Comparison of ENCODE assay signal across 33 cellular contexts in the genomic region with DNA sequence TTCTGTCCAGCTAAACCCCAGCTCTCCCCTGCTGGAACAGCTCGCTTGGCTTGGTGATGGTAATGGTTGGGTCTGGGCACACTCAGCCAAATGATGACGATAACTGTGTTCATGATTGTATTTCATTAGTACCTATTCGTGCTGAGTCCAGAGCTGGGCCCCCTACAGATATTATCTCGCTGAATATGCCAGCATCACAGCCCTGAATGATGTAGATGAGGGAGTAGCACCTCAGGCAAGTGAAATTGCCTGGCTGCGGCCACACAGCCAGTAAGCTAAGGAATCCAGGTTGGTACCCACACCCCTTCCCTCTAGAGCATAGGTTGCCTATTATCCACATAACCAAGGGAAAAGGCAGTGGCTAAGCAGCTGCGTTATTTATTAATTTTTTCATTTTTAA.
DNase-seq lines count a peak whose midpoint lies in the region; ATAC-seq, FAIRE-seq and TF ChIP-seq lines count a peak whose summit lies in the region.
"Had no signal": no experiment of that assay in that cellular context is flagged by ENCODE, and none has a peak within 500 bp of the region (broad histone marks: within the 10 kb centered on the region; RNA-seq: fewer than 3 reads in every experiment).

No MANE protein-coding gene starts in this region.

- FAIRE-seq in HTR-8/SVneo (lab: Jason Lieb, UNC), result peak; percentile 69
- FAIRE-seq: A204.1, A549, D721Med had no signal

- no peak overlapping the region for H3K18ac ChIP-seq in trophoblast cell (ENCODE audit: low read length)

- intact Hi-C loops in natural killer cell (cut with micrococcal nuclease), result no loop called here

- no peak overlapping the region for H3K9ac ChIP-seq in trophoblast cell (ENCODE audit: low read length)
- H3K9ac ChIP-seq: BLaER1; BLaER1 treated with 17β-estradiol and CSF1 and Interleukin-3, amounts not matched to agents 10 nM and 100 nM had no signal

- H3K4me3 Mint-ChIP-seq in natural killer cell, result no peak overlapping the region
- H3K4me3 Mint-ChIP-seq: B cell; CD14-positive monocyte; CD4-positive, alpha-beta memory T cell; CD4-positive, alpha-beta T cell; CD4-positive, CD25-positive, alpha-beta regulatory T cell; CD8-positive, alpha-beta memory T cell; CD8-positive, alpha-beta T cell had no signal

- H3K36me3 Mint-ChIP-seq in natural killer cell, result no peaks in the 10 kb centered on the region
- H3K36me3 Mint-ChIP-seq: CD14-positive monocyte; CD4-positive, alpha-beta memory T cell; CD4-positive, CD25-positive, alpha-beta regulatory T cell; CD8-positive, alpha-beta T cell had no signal

- H3K9me3 ChIP-seq in trophoblast cell (ENCODE audit: insufficient read depth, low read depth, low read length), result no peaks in the 10 kb centered on the region
- H3K9me3 ChIP-seq: A549, BE2C, Caco-2 had no signal

- no peaks in the 10 kb centered on the region for H3K27me3 ChIP-seq in trophoblast cell (ENCODE audit: insufficient read depth, low read length)
- H3K27me3 ChIP-seq: BE2C; BLaER1; BLaER1 treated with 17β-estradiol and CSF1 and Interleukin-3, amounts not matched to agents 10 nM and 100 nM had no signal

- no peaks in the 10 kb centered on the region for H3K27me3 Mint-ChIP-seq in natural killer cell (ENCODE audit: low read depth in 2 of 2)
- H3K27me3 Mint-ChIP-seq: B cell; CD4-positive, alpha-beta memory T cell; CD4-positive, alpha-beta T cell had no signal

- H2BK5ac ChIP-seq in trophoblast cell (ENCODE audit: low read depth, low read length, poor library complexity), result no peak overlapping the region

- no peak overlapping the region for H3K4me3 ChIP-seq in trophoblast cell (ENCODE audit: low read depth, low read length)
- H3K4me3 ChIP-seq: A549; BLaER1; BLaER1 treated with 17β-estradiol and CSF1 and Interleukin-3, amounts not matched to agents 10 nM and 100 nM had no signal

- H3K4me1 Mint-ChIP-seq in natural killer cell, result no peaks in the 10 kb centered on the region
- H3K4me1 Mint-ChIP-seq: B cell; CD14-positive monocyte; CD4-positive, alpha-beta memory T cell; CD4-positive, CD25-positive, alpha-beta regulatory T cell; CD8-positive, alpha-beta memory T cell had no signal

- no peak overlapping the region for H3K27ac ChIP-seq in trophoblast cell (ENCODE audit: low read depth, low read length)
- H3K27ac ChIP-seq: 22Rv1; A549; BLaER1; BLaER1 treated with 17β-estradiol and CSF1 and Interleukin-3, amounts not matched to agents 10 nM and 100 nM; C4-2B had no signal

- H3K79me2 ChIP-seq in trophoblast cell (ENCODE audit: control insufficient read depth, insufficient read depth, low read length, poor library complexity), result no peaks in the 10 kb centered on the region

- no peaks in the 10 kb centered on the region for H3K36me3 ChIP-seq in trophoblast cell (ENCODE audit: control insufficient read depth in 1 of 2, insufficient read depth in 2 of 2, low read length in 2 of 2)
- H3K36me3 ChIP-seq: BE2C; BLaER1; BLaER1 treated with 17β-estradiol and CSF1 and Interleukin-3, amounts not matched to agents 10 nM and 100 nM had no signal

- H4K8ac ChIP-seq in trophoblast cell (ENCODE audit: low read depth, low read length), result no peak overlapping the region

- H3K27ac Mint-ChIP-seq in natural killer cell, result no peak overlapping the region
- H3K27ac Mint-ChIP-seq: B cell; CD14-positive monocyte; CD4-positive, alpha-beta memory T cell; CD4-positive, alpha-beta T cell; CD4-positive, CD25-positive, alpha-beta regulatory T cell; CD8-positive, alpha-beta T cell had no signal

- no peak overlapping the region for H3K4ac ChIP-seq in trophoblast cell (ENCODE audit: low read depth, low read length)

- no peak overlapping the region for H3K14ac ChIP-seq in trophoblast cell (ENCODE audit: low read length)

- H2BK120ac ChIP-seq in trophoblast cell (ENCODE audit: insufficient read depth, low read length, poor library complexity), result no peak overlapping the region

- ATAC-seq in natural killer cell, result no peak
- ATAC-seq: A549; CD8-positive, alpha-beta T cell had no signal

- no peak overlapping the region for H2AK5ac ChIP-seq in trophoblast cell (ENCODE audit: low read length)

- H2BK12ac ChIP-seq in trophoblast cell (ENCODE audit: low read length), result no peak overlapping the region

- no peak overlapping the region for H4K91ac ChIP-seq in trophoblast cell (ENCODE audit: low read depth, low read length)

- peaks cover 2% of the 10 kb centered on the region for H3K79me1 ChIP-seq in trophoblast cell (ENCODE audit: low read length)

- no peak overlapping the region for H2AFZ ChIP-seq in trophoblast cell (ENCODE audit: insufficient read depth, low read length, poor library complexity)

- TF ChIP-seq CTCF in natural killer cell (IDR thresholded peaks at IDR 0.05), result no peak

- no peaks in the 10 kb centered on the region for H3K9me3 Mint-ChIP-seq in natural killer cell
- H3K9me3 Mint-ChIP-seq: CD4-positive, alpha-beta memory T cell; CD4-positive, alpha-beta T cell; CD8-positive, alpha-beta memory T cell; CD8-positive, alpha-beta T cell had no signal

- no CpG with 5 or more reads among the region's 6 CpGs for WGBS in trophoblast cell (ENCODE audit: extremely low coverage, insufficient coverage, insufficient read length)

- H3K4me2 ChIP-seq in trophoblast cell (ENCODE audit: low read length), result no peak overlapping the region
- H3K4me2 ChIP-seq: A549; BLaER1; BLaER1 treated with 17β-estradiol and CSF1 and Interleukin-3, amounts not matched to agents 10 nM and 100 nM had no signal

- no peak for DNase-seq in HTR-8/SVneo (ENCODE audit: insufficient read length, low spot score)
- DNase-seq in trophoblast cell, result peak; percentile 69 to 70
- DNase-seq in T1000 (lab: John Stamatoyannopoulos, UW), result no peak
- no peak for DNase-seq in natural killer cell
- DNase-seq: 8988T; ACHN; AML-193; BE2C; C1 segment of cervical spinal cord; Caco-2; Calu3; CD4-positive, alpha-beta memory T cell; CD4-positive, alpha-beta T cell; CD4-positive, CD25-positive, alpha-beta regulatory T cell; CD8-positive, alpha-beta memory T cell; CD8-positive, alpha-beta T cell; COR-L47; DMS 273 treated with DMSO at 0.1 percent for 48 hours; DMS153; DMS53; DMS79; DMS79 treated with DMSO at 0.1 percent for 48 hours; DND-41; EL had no signal

- H4K12ac ChIP-seq in trophoblast cell (ENCODE audit: low read depth, low read length), result no peak overlapping the region

- H3K23ac ChIP-seq in trophoblast cell (ENCODE audit: low read length), result no peak overlapping the region

- H3K4me1 ChIP-seq in trophoblast cell (ENCODE audit: control insufficient read depth in 1 of 2, insufficient read depth in 2 of 2, low read length in 2 of 2), result peaks cover 9 to 10% of the 10 kb centered on the region in 2 experiments
- H3K4me1 ChIP-seq: BE2C; BLaER1; BLaER1 treated with 17β-estradiol and CSF1 and Interleukin-3, amounts not matched to agents 10 nM and 100 nM had no signal

Comparison
In these comparisons a context has a peak if more than half of its experiments do, and no peak if none do; other contexts are left out.
1. DNase-seq: peak in trophoblast cell (2 of 2); none in HTR-8/SVneo (single experiment), T1000 (single experiment) and natural killer cell (single experiment).